ENCODE assay signal across 17 cellular contexts in the genomic region with DNA sequence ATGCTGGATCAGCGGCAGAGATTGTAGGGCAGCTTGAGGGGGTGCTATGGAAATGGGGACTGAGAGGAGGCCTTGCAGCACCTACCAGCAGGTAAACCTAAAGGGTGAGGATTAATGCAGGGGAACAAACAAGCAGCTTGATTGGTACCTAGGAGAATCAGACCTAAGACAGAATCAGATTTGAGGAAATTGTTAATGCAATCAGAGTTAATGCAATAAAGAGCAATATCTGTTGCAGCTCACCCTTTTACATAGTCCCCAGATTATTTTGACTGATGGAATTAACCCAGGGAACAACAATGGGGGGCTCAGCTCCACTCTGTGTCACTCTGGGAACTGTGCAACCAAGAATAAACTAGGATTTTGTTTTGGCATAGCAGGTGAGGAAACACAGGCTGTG.
DNase-seq lines count a peak whose midpoint lies in the region; TF ChIP-seq lines count a peak whose summit lies in the region.
"Had no signal": no experiment of that assay in that cellular context is flagged by ENCODE, and none has a peak within 500 bp of the region (broad histone marks: within the 10 kb centered on the region; RNA-seq: fewer than 3 reads in every experiment).

No MANE protein-coding gene starts in this region.

- H3K4me2 ChIP-seq in hepatocyte, result no peak overlapping the region
- no peak overlapping the region for H3K4me2 ChIP-seq in neuronal stem cell (ENCODE audit: insufficient read depth, low read length, poor library complexity, severe bottlenecking)
- H3K4me2 ChIP-seq: A549 had no signal

- H4K91ac ChIP-seq in neuronal stem cell (ENCODE audit: low read depth, low read length, poor library complexity), result no peak overlapping the region

- no peak overlapping the region for H2AK5ac ChIP-seq in neuronal stem cell (ENCODE audit: low read depth, low read length)

- no peaks in the 10 kb centered on the region for H4K20me1 ChIP-seq in hepatocyte (ENCODE audit: insufficient read depth, poor library complexity, severe bottlenecking)
- H4K20me1 ChIP-seq: BLaER1 treated with 17β-estradiol and CSF1 and Interleukin-3, amounts not matched to agents 10 nM and 100 nM had no signal

- no peaks in the 10 kb centered on the region for H3K79me1 ChIP-seq in neuronal stem cell (ENCODE audit: low read depth, low read length)

- WGBS in hepatocyte (ENCODE audit: low lambda C conversion rate, missing lambda C conversion rate), result 96% methylated on average over 1 of the region's 1 CpG
- WGBS in neuronal stem cell (ENCODE audit: extremely low coverage in 2 of 2, insufficient read length in 2 of 2, insufficient replicate concordance in 1 of 2), 2 donors, result no CpG with 5 or more reads among the region's 1 CpG

- H3K9me2 ChIP-seq in hepatocyte (replicated peaks; ENCODE audit: insufficient read depth), result no peaks in the 10 kb centered on the region

- DNase-seq in NCI-H82 (lab: John Stamatoyannopoulos, UW) (peak; percentile 67), NCI-H82 treated with DMSO at 0.1 percent for 48 hours (lab: John Stamatoyannopoulos, UW; ENCODE audit: unreplicated experiment) (no peak), SK-N-DZ (ENCODE audit: low spot score) (peak; percentile 58), hepatocyte (ENCODE audit: low spot score) (no peak), neuronal stem cell (ENCODE audit: low spot score) (no peak)
- no peak for DNase-seq in stimulated activated CD4-positive, alpha-beta T cell treated with anti-CD3 and anti-CD28 coated beads, Interleukin-2, amount 100 ng/mL, for 48 hours
- DNase-seq: AML-193; Caco-2; Calu3; CD4-positive, alpha-beta T cell; CD8-positive, alpha-beta T cell; DMS79 treated with DMSO at 0.1 percent for 48 hours; GF-D8 had no signal

- no peak overlapping the region for H3K18ac ChIP-seq in neuronal stem cell (ENCODE audit: low read length)

- no peak overlapping the region for H3K9ac ChIP-seq in neuronal stem cell (ENCODE audit: low read depth, low read length, poor library complexity)
- H3K9ac ChIP-seq: BLaER1 treated with 17β-estradiol and CSF1 and Interleukin-3, amounts not matched to agents 10 nM and 100 nM had no signal

- no peaks in the 10 kb centered on the region for H3K27me3 ChIP-seq in hepatocyte
- H3K27me3 ChIP-seq in neuronal stem cell (ENCODE audit: control insufficient read depth in 3 of 3, insufficient read depth in 3 of 3, low read depth in 1 of 3, low read length in 3 of 3), result no peaks in the 10 kb centered on the region
- H3K27me3 ChIP-seq: BLaER1 treated with 17β-estradiol and CSF1 and Interleukin-3, amounts not matched to agents 10 nM and 100 nM had no signal

- H3K9me3 ChIP-seq in hepatocyte (ENCODE audit: low read depth) (no peaks in the 10 kb centered on the region), neuronal stem cell (replicated peaks in 1 of 2; ENCODE audit: control insufficient read depth in 2 of 2, insufficient read depth in 1 of 2, low read depth in 1 of 2, low read length in 2 of 2) (no peaks in the 10 kb centered on the region)
- H3K9me3 ChIP-seq: A549, Caco-2 had no signal

- H3K36me3 ChIP-seq in hepatocyte (replicated peaks; ENCODE audit: insufficient read depth, low read depth) (no peaks in the 10 kb centered on the region), neuronal stem cell (replicated peaks in 1 of 2; ENCODE audit: control insufficient read depth in 2 of 2, insufficient read depth in 2 of 2, low read length in 2 of 2) (no peaks in the 10 kb centered on the region)
- H3K36me3 ChIP-seq: BLaER1 treated with 17β-estradiol and CSF1 and Interleukin-3, amounts not matched to agents 10 nM and 100 nM had no signal

- H3K4me3 ChIP-seq in hepatocyte (no peak overlapping the region), neuronal stem cell (ENCODE audit: low read length in 2 of 2) (no peak overlapping the region)
- H3K4me3 ChIP-seq: A549; BLaER1 treated with 17β-estradiol and CSF1 and Interleukin-3, amounts not matched to agents 10 nM and 100 nM had no signal

- no peaks in the 10 kb centered on the region for H3K79me2 ChIP-seq in hepatocyte

- no peak overlapping the region for H2BK15ac ChIP-seq in neuronal stem cell (ENCODE audit: low read length)

- TF ChIP-seq CTCF in hepatocyte (IDR thresholded peaks at IDR 0.05; ENCODE audit: poor library complexity), result no peak

- H4K8ac ChIP-seq in neuronal stem cell (ENCODE audit: low read depth, low read length), result no peak overlapping the region

- H3K4ac ChIP-seq in neuronal stem cell (ENCODE audit: low read length), result no peak overlapping the region

- H3K27ac ChIP-seq in hepatocyte (peak overlapping the region; percentile 22), neuronal stem cell (replicated peaks; ENCODE audit: low read length) (no peak overlapping the region)
- H3K27ac ChIP-seq: 22Rv1, A549, C4-2B had no signal

- H3K14ac ChIP-seq in neuronal stem cell (ENCODE audit: low read length), result no peak overlapping the region

- H2BK120ac ChIP-seq in neuronal stem cell (ENCODE audit: low read depth, low read length), result no peak overlapping the region

- H2BK12ac ChIP-seq in neuronal stem cell (ENCODE audit: low read length), result no peak overlapping the region

- no peak overlapping the region for H3K23ac ChIP-seq in neuronal stem cell (ENCODE audit: low read depth, low read length, poor library complexity)

- no peak overlapping the region for H2AFZ ChIP-seq in hepatocyte
- H2AFZ ChIP-seq in neuronal stem cell (ENCODE audit: low read length), result no peak overlapping the region

- H2BK5ac ChIP-seq in neuronal stem cell (ENCODE audit: low read length), result no peak overlapping the region

- no peaks in the 10 kb centered on the region for H3K4me1 ChIP-seq in hepatocyte (ENCODE audit: insufficient read depth)
- no peaks in the 10 kb centered on the region for H3K4me1 ChIP-seq in neuronal stem cell (ENCODE audit: control insufficient read depth in 2 of 2, insufficient read depth in 1 of 2, low read depth in 1 of 2, low read length in 2 of 2)
- H3K4me1 ChIP-seq: Caco-2 had no signal

Comparison
In these comparisons a context has a peak if more than half of its experiments do, and no peak if none do; other contexts are left out.
1. DNase-seq: peak in NCI-H82 (single experiment) and SK-N-DZ (single experiment); none in NCI-H82 treated with DMSO at 0.1 percent for 48 hours (single experiment), hepatocyte (single experiment), neuronal stem cell (single experiment) and stimulated activated CD4-positive, alpha-beta T cell treated with anti-CD3 and anti-CD28 coated beads, Interleukin-2, amount 100 ng/mL, for 48 hours (0 of 2).